ENCODE assay signal across 21 cellular contexts in genomic region chr3:4589475-4590111, GRCh38.
DNase-seq lines count a peak whose midpoint lies in the region; ATAC-seq and TF ChIP-seq lines count a peak whose summit lies in the region.
"Had no signal": no experiment of that assay in that cellular context is flagged by ENCODE, and none has a peak within 500 bp of the region (broad histone marks: within the 10 kb centered on the region; RNA-seq: fewer than 3 reads in every experiment).

No MANE protein-coding gene starts in this region.

- no peak overlapping the region for H3K9ac ChIP-seq in GM23248
- H3K9ac ChIP-seq: parathyroid adenoma had no signal

- H3K27me3 Mint-ChIP-seq in activated naive CD4-positive, alpha-beta T cell treated with anti-CD3 and anti-CD28 coated beads, Interleukin-2, amount 10 ng/mL, durations not matched to agents 7 days and 5 days, result no peaks in the 10 kb centered on the region
- no peaks in the 10 kb centered on the region for H3K27me3 Mint-ChIP-seq in central memory CD8-positive, alpha-beta T cell
- H3K27me3 Mint-ChIP-seq in memory B cell, result no peaks in the 10 kb centered on the region

- no peaks in the 10 kb centered on the region for H3K79me2 ChIP-seq in GM23248 (ENCODE audit: insufficient read depth)

- H3K9me3 ChIP-seq in upper lobe of right lung (no peaks in the 10 kb centered on the region), GM23248 (ENCODE audit: low read depth) (no peaks in the 10 kb centered on the region)
- H3K9me3 ChIP-seq: A549, colonic mucosa, SJCRH30 had no signal

- H2AFZ ChIP-seq in GM23248, result no peak overlapping the region
- H2AFZ ChIP-seq: parathyroid adenoma had no signal

- in situ Hi-C loops in GM23248 (cut with MboI), result no loop called here

- H3K4me3 ChIP-seq in upper lobe of right lung (no peak overlapping the region), GM23248 (no peak overlapping the region)
- H3K4me3 ChIP-seq: A549, colonic mucosa, SJCRH30 had no signal

- no peaks in the 10 kb centered on the region for H3K9me2 ChIP-seq in GM23248 (ENCODE audit: insufficient read depth)

- CTCF ChIA-PET in activated naive CD4-positive, alpha-beta T cell treated with anti-CD3 and anti-CD28 coated beads, Interleukin-2, amount 10 ng/mL, durations not matched to agents 7 days and 5 days (lab: Charles Lee), result interaction anchor here (0.7 to 2.1 kb wide), 2 partner anchors 10 to 44 kb away, joined by 3 to 7 read pairs; no protein-coding TSS in a partner anchor

- no peaks in the 10 kb centered on the region for H4K20me1 ChIP-seq in GM23248 (ENCODE audit: insufficient read depth)

- intact Hi-C loops in upper lobe of right lung (cut with DNase I), result no loop called here

- H3K27me3 ChIP-seq in upper lobe of right lung (no peaks in the 10 kb centered on the region), GM23248 (replicated peaks; ENCODE audit: insufficient read depth) (no peaks in the 10 kb centered on the region; the same call in 1 of the 2 replicates)
- H3K27me3 ChIP-seq: colonic mucosa, SJCRH30 had no signal

- no peaks in the 10 kb centered on the region for H3K36me3 Mint-ChIP-seq in activated naive CD4-positive, alpha-beta T cell treated with anti-CD3 and anti-CD28 coated beads, Interleukin-2, amount 10 ng/mL, durations not matched to agents 7 days and 5 days
- peaks cover 0 to 5% of the 10 kb centered on the region in 2 donors for H3K36me3 Mint-ChIP-seq in activated naive CD4-positive, alpha-beta T cell treated with anti-CD3 and anti-CD28 coated beads, Interleukin-2, amount 50 U/mL, for 72 hours
- peaks cover 4% of the 10 kb centered on the region for H3K36me3 Mint-ChIP-seq in central memory CD8-positive, alpha-beta T cell (ENCODE audit: insufficient read depth)
- peaks cover 14% of the 10 kb centered on the region for H3K36me3 Mint-ChIP-seq in memory B cell

- H3F3A ChIP-seq in GM23248 (ENCODE audit: insufficient read depth), result peaks cover 14% of the 10 kb centered on the region; the same call in 1 of the 2 replicates

- 54 to 60% methylated on average over 4 of the region's 4 CpGs for WGBS in GM23248 (ENCODE audit: low coverage in 1 of 2, low lambda C conversion rate in 2 of 2, missing lambda C conversion rate in 2 of 2), 2 experiments

- H3K9me3 Mint-ChIP-seq in activated naive CD4-positive, alpha-beta T cell treated with anti-CD3 and anti-CD28 coated beads, Interleukin-2, amount 10 ng/mL, durations not matched to agents 7 days and 5 days, result peaks cover 3% of the 10 kb centered on the region
- no peaks in the 10 kb centered on the region for H3K9me3 Mint-ChIP-seq in activated naive CD4-positive, alpha-beta T cell treated with anti-CD3 and anti-CD28 coated beads, Interleukin-2, amount 50 U/mL, for 72 hours
- no peaks in the 10 kb centered on the region for H3K9me3 Mint-ChIP-seq in central memory CD8-positive, alpha-beta T cell
- H3K9me3 Mint-ChIP-seq in memory B cell, result no peaks in the 10 kb centered on the region

- no peak for DNase-seq in activated naive CD4-positive, alpha-beta T cell treated with anti-CD3 and anti-CD28 coated beads, Interleukin-2, amount 10 ng/mL, durations not matched to agents 7 days and 5 days
- no peak for DNase-seq in activated naive CD4-positive, alpha-beta T cell treated with anti-CD3 and anti-CD28 coated beads, Interleukin-2, amount 50 U/mL, for 72 hours (ENCODE audit: low spot score in 2 of 2)
- DNase-seq in central memory CD8-positive, alpha-beta T cell (ENCODE audit: low spot score in 2 of 2), result no peak
- DNase-seq in memory B cell (ENCODE audit: low spot score in 2 of 2) (no peak), upper lobe of right lung (no peak), NK-92 (lab: John Stamatoyannopoulos, UW; ENCODE audit: unreplicated experiment) (no peak), GM23248 (no peak)
- DNase-seq: colonic mucosa; foreskin fibroblast; NCI-H1105 treated with DMSO at 0.1 percent for 48 hours; NCI-H2171; NCI-H69; OCI-M1; SJCRH30; stimulated activated CD4-positive, alpha-beta T cell treated with anti-CD3 and anti-CD28 coated beads, Interleukin-2, amount 100 ng/mL, for 24 hours had no signal

- no peak overlapping the region for H3K4me3 Mint-ChIP-seq in activated naive CD4-positive, alpha-beta T cell treated with anti-CD3 and anti-CD28 coated beads, Interleukin-2, amount 10 ng/mL, durations not matched to agents 7 days and 5 days
- peak overlapping the region; percentile 15 for H3K4me3 Mint-ChIP-seq in central memory CD8-positive, alpha-beta T cell
- no peak overlapping the region for H3K4me3 Mint-ChIP-seq in memory B cell
- H3K4me3 Mint-ChIP-seq: T-helper 2 cell treated with Interferon-gamma antibody and Interleukin-4, amounts not matched to agents 5 μg/mL and 100 μg/mL, for 36 hours had no signal

- H3K4me1 Mint-ChIP-seq in activated naive CD4-positive, alpha-beta T cell treated with anti-CD3 and anti-CD28 coated beads, Interleukin-2, amount 10 ng/mL, durations not matched to agents 7 days and 5 days, result peaks cover 16% of the 10 kb centered on the region
- peaks cover 72% of the 10 kb centered on the region for H3K4me1 Mint-ChIP-seq in central memory CD8-positive, alpha-beta T cell
- H3K4me1 Mint-ChIP-seq in memory B cell, result peaks cover 62% of the 10 kb centered on the region

- no peak for ATAC-seq in activated naive CD4-positive, alpha-beta T cell treated with anti-CD3 and anti-CD28 coated beads, Interleukin-2, amount 50 U/mL, for 72 hours
- ATAC-seq in central memory CD8-positive, alpha-beta T cell (replicated peaks; ENCODE audit: extremely low read depth, poor library complexity, severe bottlenecking), result no peak
- ATAC-seq in memory B cell (ENCODE audit: low read depth) (no peak), upper lobe of right lung (peak; percentile 52), HG03139 (IDR thresholded peaks at IDR 0.05; ENCODE audit: unreplicated experiment) (no peak)
- ATAC-seq: activated CD4-positive, CD25-positive, alpha-beta regulatory T cell treated with anti-CD3 and anti-CD28 coated beads, Interleukin-2, amount 50 U/mL, for 24 hours had no signal

- peak overlapping the region; percentile 3 for H3K27ac Mint-ChIP-seq in activated naive CD4-positive, alpha-beta T cell treated with anti-CD3 and anti-CD28 coated beads, Interleukin-2, amount 10 ng/mL, durations not matched to agents 7 days and 5 days
- H3K27ac Mint-ChIP-seq in activated naive CD4-positive, alpha-beta T cell treated with anti-CD3 and anti-CD28 coated beads, Interleukin-2, amount 50 U/mL, for 72 hours, result no peak overlapping the region
- peak overlapping the region; percentile 84 for H3K27ac Mint-ChIP-seq in central memory CD8-positive, alpha-beta T cell (ENCODE audit: low read depth)
- peak overlapping the region; percentile 12 for H3K27ac Mint-ChIP-seq in memory B cell
- H3K27ac Mint-ChIP-seq: T-helper 2 cell treated with Interferon-gamma antibody and Interleukin-4, amounts not matched to agents 5 μg/mL and 100 μg/mL, for 36 hours had no signal

- H3K27ac ChIP-seq in upper lobe of right lung (no peak overlapping the region), GM23248 (no peak overlapping the region)
- H3K27ac ChIP-seq: A549, C4-2B, colonic mucosa, parathyroid adenoma, SJCRH30 had no signal

- H3K4me2 ChIP-seq in GM23248 (ENCODE audit: unreplicated experiment), result no peak overlapping the region
- H3K4me2 ChIP-seq: A549 had no signal

- no peak for TF ChIP-seq CTCF in upper lobe of right lung (IDR thresholded peaks at IDR 0.05)

- H3K36me3 ChIP-seq in upper lobe of right lung (no peaks in the 10 kb centered on the region), GM23248 (ENCODE audit: low read depth) (no peaks in the 10 kb centered on the region)
- H3K36me3 ChIP-seq: colonic mucosa, SJCRH30 had no signal

- H3K4me1 ChIP-seq in upper lobe of right lung (peaks cover 33% of the 10 kb centered on the region), GM23248 (ENCODE audit: insufficient read depth) (peaks cover 10% of the 10 kb centered on the region)
- H3K4me1 ChIP-seq: A549, colonic mucosa, SJCRH30 had no signal

Comparison
In these comparisons a context has a peak if more than half of its experiments do, and no peak if none do; other contexts are left out.
1. H3K27ac Mint-ChIP-seq: peak in activated naive CD4-positive, alpha-beta T cell treated with anti-CD3 and anti-CD28 coated beads, Interleukin-2, amount 10 ng/mL, durations not matched to agents 7 days and 5 days (single experiment), central memory CD8-positive, alpha-beta T cell (single experiment) and memory B cell (single experiment); none in activated naive CD4-positive, alpha-beta T cell treated with anti-CD3 and anti-CD28 coated beads, Interleukin-2, amount 50 U/mL, for 72 hours (0 of 2).